In genomic region chr1:16863024-16863423, GRCh38 we compare ENCODE assay signal across 3 cellular contexts. TPM values are rescaled to one million over a fixed set of nuclear protein-coding genes. Genes with fewer than 3 reads are reported as not detected.
"Had no signal": no experiment of that assay in that cellular context is flagged by ENCODE, and none has a peak within 500 bp of the region (broad histone marks: within the 10 kb centered on the region; RNA-seq: fewer than 3 reads in every experiment).

No MANE protein-coding gene starts in this region.

RNA-seq across cellular contexts. Expression of gene RNU1-2, which starts 32.8 kb away (rescaled TPM):
- polyA plus RNA-seq: cardiac muscle cell, esophagus, heart right ventricle had no signal
